In the genomic region with DNA sequence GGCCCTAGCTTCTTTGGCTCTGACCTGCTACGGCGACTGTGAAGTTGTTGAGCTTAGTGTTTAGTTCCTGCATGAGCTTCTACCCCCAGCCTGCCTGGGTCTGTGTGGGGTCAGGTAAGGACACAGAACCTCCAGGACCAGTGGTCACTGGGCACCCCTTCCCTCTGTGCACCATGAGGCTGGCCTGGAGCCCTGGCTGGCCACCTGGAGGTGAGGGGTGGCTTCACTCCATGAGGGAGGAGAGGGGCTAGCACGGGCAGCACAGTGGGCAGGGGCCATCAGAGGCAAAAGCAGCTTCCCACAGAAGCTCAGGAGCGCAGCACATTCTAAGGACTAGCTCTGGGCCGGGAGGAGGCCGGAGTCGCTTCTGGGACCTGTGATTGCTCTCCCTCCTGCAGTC, we compare ENCODE assay signal across 17 cellular contexts.
"Had no signal": no experiment of that assay in that cellular context is flagged by ENCODE, and none has a peak within 500 bp of the region (broad histone marks: within the 10 kb centered on the region; RNA-seq: fewer than 3 reads in every experiment).

No MANE protein-coding gene starts in this region.

- ATAC-seq: activated CD4-positive, CD25-positive, alpha-beta regulatory T cell treated with anti-CD3 and anti-CD28 coated beads, Interleukin-2, amount 50 U/mL, for 24 hours; activated naive CD8-positive, alpha-beta T cell treated with anti-CD3 and anti-CD28 coated beads, Interleukin-2, amount 50 U/mL, for 24 hours; left lobe of liver; sciatic nerve; stimulated activated memory B cell treated with anti-CD40 and anti-IgM and Interleukin-4, amounts not matched to agents 10 μg/mL and 1 μg/mL and 100 μg/mL, for 72 hours had no signal

- H3K4me1 ChIP-seq: neural progenitor cell, testis had no signal

- DNase-seq: activated naive CD8-positive, alpha-beta T cell treated with anti-CD3 and anti-CD28 coated beads, Interleukin-2, amount 50 U/mL, for 24 hours; anterior cingulate cortex; caudate nucleus; hypothalamus; midbrain; ovary; SK-N-SH; stimulated activated CD4-positive, alpha-beta T cell treated with anti-CD3 and anti-CD28 coated beads, Interleukin-4, amount 100 ng/mL, for 1 hour; testis had no signal

- H3K9me3 Mint-ChIP-seq: activated naive CD8-positive, alpha-beta T cell treated with anti-CD3 and anti-CD28 coated beads, Interleukin-2, amount 50 U/mL, for 24 hours; brain; stimulated activated memory B cell treated with anti-CD40 and anti-IgM and Interleukin-4, amounts not matched to agents 10 μg/mL and 1 μg/mL and 100 μg/mL, for 72 hours; type B pancreatic cell had no signal

- H3K4me2 ChIP-seq: neural progenitor cell, SK-N-SH, smooth muscle cell had no signal

- H3K36me3 ChIP-seq: neural progenitor cell, ovary had no signal

- H3K27me3 ChIP-seq: ovary, testis had no signal

- H3K9me3 ChIP-seq: ovary, SK-N-SH, testis had no signal

- H3K4me3 ChIP-seq: neural progenitor cell, ovary, smooth muscle cell, testis had no signal

- H3K27me3 Mint-ChIP-seq: brain; stimulated activated memory B cell treated with anti-CD40 and anti-IgM and Interleukin-4, amounts not matched to agents 10 μg/mL and 1 μg/mL and 100 μg/mL, for 72 hours; type B pancreatic cell had no signal

- H3K27ac Mint-ChIP-seq: neural progenitor cell; stimulated activated memory B cell treated with anti-CD40 and anti-IgM and Interleukin-4, amounts not matched to agents 10 μg/mL and 1 μg/mL and 100 μg/mL, for 72 hours; type B pancreatic cell had no signal

- H2AFZ ChIP-seq: neural progenitor cell had no signal

- H3K4me1 Mint-ChIP-seq: brain, neural progenitor cell had no signal

- H3K4me3 Mint-ChIP-seq: activated naive CD8-positive, alpha-beta T cell treated with anti-CD3 and anti-CD28 coated beads, Interleukin-2, amount 50 U/mL, for 24 hours; brain; neural progenitor cell; stimulated activated memory B cell treated with anti-CD40 and anti-IgM and Interleukin-4, amounts not matched to agents 10 μg/mL and 1 μg/mL and 100 μg/mL, for 72 hours; type B pancreatic cell had no signal

- H3K9ac ChIP-seq: neural progenitor cell, SK-N-SH had no signal

- H3K27ac ChIP-seq: neural progenitor cell, ovary, testis had no signal
